Comparison of ENCODE assay signal across 1 cellular context in genomic region chr11:9639099-9639498, GRCh38.
A peak's percentile ranks its signal among the peaks of the same experiment; 100 is the strongest.
TF ChIP-seq lines count a peak whose summit lies in the region.

No MANE protein-coding gene starts in this region.

TF ChIP-seq in K562, 482 proteins besides CTCF, POLR2A, EP300 and RAD21:
- TF ChIP-seq PRDM10 (IDR thresholded peaks at IDR 0.05; ENCODE audit: partially characterized antibody) (no peak), ETV1 (tag; conservative IDR thresholded peaks at IDR 0.05; ENCODE audit: low read depth) (peak; percentile 30; the same call in 1 of the 2 replicates), ESRRA (IDR thresholded peaks at IDR 0.05; ENCODE audit: borderline replicate concordance, low read depth) (peak; percentile 47)
